In the genomic region with DNA sequence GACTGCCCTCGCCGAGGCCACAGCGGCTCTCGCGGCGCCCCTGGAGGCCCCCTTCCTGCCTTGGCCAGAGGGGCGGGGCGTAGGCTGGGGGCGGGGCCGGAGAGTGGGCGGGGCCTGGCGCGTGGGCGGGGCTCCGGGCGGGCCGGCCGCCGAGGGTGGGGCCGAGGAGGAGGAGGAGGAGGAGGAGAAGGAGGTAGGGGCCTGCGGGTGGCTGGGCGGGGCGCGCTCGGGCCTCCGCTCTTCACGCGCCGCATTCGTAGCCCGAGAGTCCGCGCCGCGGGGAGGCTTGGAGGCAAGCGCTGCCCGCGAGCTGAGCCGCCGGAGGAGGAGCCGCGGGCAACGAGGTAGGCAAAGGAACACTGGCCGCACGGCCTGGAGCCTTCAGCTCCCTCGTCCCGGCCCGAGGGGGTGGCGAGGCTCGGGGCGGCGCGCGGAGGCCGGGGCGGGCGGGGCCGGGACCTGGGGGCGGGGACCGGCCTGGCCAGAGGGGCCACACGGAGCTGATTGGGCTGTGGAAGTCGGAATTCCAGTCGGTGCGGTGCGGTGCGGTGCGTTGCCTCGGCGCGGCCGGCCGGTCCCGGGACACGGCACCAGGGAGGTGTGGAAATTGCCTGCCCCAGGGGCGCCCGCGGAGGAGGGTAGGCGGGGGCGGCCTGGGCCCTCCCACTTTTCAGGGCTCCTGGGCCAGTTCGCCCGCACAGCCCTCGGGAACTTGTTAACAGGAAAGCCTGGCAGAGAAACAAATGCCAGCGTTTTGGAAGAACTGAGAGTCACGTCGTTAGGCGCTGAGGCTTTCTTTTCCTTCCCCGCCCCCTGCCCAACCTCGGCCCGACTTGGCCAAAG, we compare ENCODE assay signal across 8 cellular contexts. TPM values are rescaled to one million over a fixed set of nuclear protein-coding genes. Genes with fewer than 3 reads are reported as not detected.
A peak's percentile ranks its signal among the peaks of the same experiment; 100 is the strongest.
DNase-seq lines count a peak whose midpoint lies in the region; ATAC-seq and TF ChIP-seq lines count a peak whose summit lies in the region.

A gene with protein sequence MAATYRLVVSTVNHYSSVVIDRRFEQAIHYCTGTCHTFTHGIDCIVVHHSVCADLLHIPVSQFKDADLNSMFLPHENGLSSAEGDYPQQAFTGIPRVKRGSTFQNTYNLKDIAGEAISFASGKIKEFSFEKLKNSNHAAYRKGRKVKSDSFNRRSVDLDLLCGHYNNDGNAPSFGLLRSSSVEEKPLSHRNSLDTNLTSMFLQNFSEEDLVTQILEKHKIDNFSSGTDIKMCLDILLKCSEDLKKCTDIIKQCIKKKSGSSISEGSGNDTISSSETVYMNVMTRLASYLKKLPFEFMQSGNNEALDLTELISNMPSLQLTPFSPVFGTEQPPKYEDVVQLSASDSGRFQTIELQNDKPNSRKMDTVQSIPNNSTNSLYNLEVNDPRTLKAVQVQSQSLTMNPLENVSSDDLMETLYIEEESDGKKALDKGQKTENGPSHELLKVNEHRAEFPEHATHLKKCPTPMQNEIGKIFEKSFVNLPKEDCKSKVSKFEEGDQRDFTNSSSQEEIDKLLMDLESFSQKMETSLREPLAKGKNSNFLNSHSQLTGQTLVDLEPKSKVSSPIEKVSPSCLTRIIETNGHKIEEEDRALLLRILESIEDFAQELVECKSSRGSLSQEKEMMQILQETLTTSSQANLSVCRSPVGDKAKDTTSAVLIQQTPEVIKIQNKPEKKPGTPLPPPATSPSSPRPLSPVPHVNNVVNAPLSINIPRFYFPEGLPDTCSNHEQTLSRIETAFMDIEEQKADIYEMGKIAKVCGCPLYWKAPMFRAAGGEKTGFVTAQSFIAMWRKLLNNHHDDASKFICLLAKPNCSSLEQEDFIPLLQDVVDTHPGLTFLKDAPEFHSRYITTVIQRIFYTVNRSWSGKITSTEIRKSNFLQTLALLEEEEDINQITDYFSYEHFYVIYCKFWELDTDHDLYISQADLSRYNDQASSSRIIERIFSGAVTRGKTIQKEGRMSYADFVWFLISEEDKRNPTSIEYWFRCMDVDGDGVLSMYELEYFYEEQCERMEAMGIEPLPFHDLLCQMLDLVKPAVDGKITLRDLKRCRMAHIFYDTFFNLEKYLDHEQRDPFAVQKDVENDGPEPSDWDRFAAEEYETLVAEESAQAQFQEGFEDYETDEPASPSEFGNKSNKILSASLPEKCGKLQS (N-terminal part only) (plus strand): TSS at position 223 of the 843 bp plus-strand sequence. CDS start 35,771 bp downstream, outside the sequence.

- H3K27me3 Mint-ChIP-seq in natural killer cell (ENCODE audit: low read depth in 2 of 2) = peaks cover 20 to 25% of the 10 kb centered on the region in 2 donors
- peaks cover 47% of the 10 kb centered on the region for H3K27me3 Mint-ChIP-seq in stimulated activated memory B cell treated with anti-CD40 and anti-IgM and Interleukin-4, amounts not matched to agents 10 μg/mL and 1 μg/mL and 100 μg/mL, for 72 hours

- peaks cover 35% of the 10 kb centered on the region for H3K4me1 ChIP-seq in HUES6 (ENCODE audit: control insufficient read depth, insufficient read depth, low read length)

- peak; percentile 79 for ATAC-seq in GM21515 (IDR thresholded peaks at IDR 0.05; ENCODE audit: unreplicated experiment)
- ATAC-seq in natural killer cell = peak; percentile 93 to 97 (median 95)
- ATAC-seq in stimulated activated memory B cell treated with anti-CD40 and anti-IgM and Interleukin-4, amounts not matched to agents 10 μg/mL and 1 μg/mL and 100 μg/mL, for 72 hours = peak; percentile 91

- no peaks in the 10 kb centered on the region for H3K9me3 Mint-ChIP-seq in natural killer cell
- H3K9me3 Mint-ChIP-seq in stimulated activated memory B cell treated with anti-CD40 and anti-IgM and Interleukin-4, amounts not matched to agents 10 μg/mL and 1 μg/mL and 100 μg/mL, for 72 hours = peaks cover 14% of the 10 kb centered on the region

- DNase-seq in CMK (ENCODE audit: low read depth) (peak; percentile 37), RWPE1 (ENCODE audit: low spot score) (peak; percentile 86), activated gamma-delta T cell (lab: John Stamatoyannopoulos, UW) (peak; percentile 66), fibroblast of pulmonary artery (ENCODE audit: low read depth) (peak; percentile 85), natural killer cell (peak; percentile 63)

- peaks cover 6% of the 10 kb centered on the region for H3K9me3 ChIP-seq in HUES6 (ENCODE audit: control insufficient read depth, insufficient read depth, low read depth, low read length)

- no peaks in the 10 kb centered on the region for H3K36me3 Mint-ChIP-seq in natural killer cell
- H3K36me3 Mint-ChIP-seq in stimulated activated memory B cell treated with anti-CD40 and anti-IgM and Interleukin-4, amounts not matched to agents 10 μg/mL and 1 μg/mL and 100 μg/mL, for 72 hours = no peaks in the 10 kb centered on the region

- H3K4me3 ChIP-seq in HUES6 (ENCODE audit: low read depth, low read length) = peak within 1 kb of the TSS; percentile 74
- peak within 1 kb of the TSS; percentile 83 for H3K4me3 ChIP-seq in fibroblast of pulmonary artery (replicated peaks; ENCODE audit: low read depth, low read length)

- H3K27me3 ChIP-seq in HUES6 (ENCODE audit: control insufficient read depth, insufficient read depth, low read length) = no peaks in the 10 kb centered on the region

- CTCF ChIA-PET in RWPE1 (lab: Yijun Ruan, JAX) = interaction anchor here (0.6 to 0.7 kb wide), 2 partner anchors 77 to 906 kb away, joined by 3 read pairs; no protein-coding TSS in a partner anchor

- peak within 1 kb of the TSS; percentile 82 for H3K9ac ChIP-seq in HUES6 (ENCODE audit: low read length)

- H3K27ac Mint-ChIP-seq in natural killer cell = peak within 1 kb of the TSS; percentile 63 to 70
- H3K27ac Mint-ChIP-seq in stimulated activated memory B cell treated with anti-CD40 and anti-IgM and Interleukin-4, amounts not matched to agents 10 μg/mL and 1 μg/mL and 100 μg/mL, for 72 hours = peak within 1 kb of the TSS; percentile 24

- TF ChIP-seq CTCF in RWPE1 (conservative IDR thresholded peaks at IDR 0.05; ENCODE audit: low read depth) (no peak), fibroblast of pulmonary artery (IDR thresholded peaks at IDR 0.05; ENCODE audit: low read length, missing control alignments) (no peak), natural killer cell (IDR thresholded peaks at IDR 0.05) (no peak)

- H3K4me3 Mint-ChIP-seq in natural killer cell = peak within 1 kb of the TSS; percentile 88
- peak within 1 kb of the TSS; percentile 77 for H3K4me3 Mint-ChIP-seq in stimulated activated memory B cell treated with anti-CD40 and anti-IgM and Interleukin-4, amounts not matched to agents 10 μg/mL and 1 μg/mL and 100 μg/mL, for 72 hours

- intact Hi-C loops in natural killer cell (cut with micrococcal nuclease) = no loop called here

- H3K36me3 ChIP-seq in HUES6 (ENCODE audit: control insufficient read depth, insufficient read depth, low read length) = no peaks in the 10 kb centered on the region

- H3K27ac ChIP-seq in HUES6 (ENCODE audit: low read depth, low read length) = peak within 1 kb of the TSS; percentile 85
- H3K27ac ChIP-seq in RWPE1 = peak within 1 kb of the TSS; percentile 84

- POLR2A ChIA-PET in RWPE1 (lab: Yijun Ruan, JAX; ENCODE audit: low non-redundant PET) = no interaction called here

- peaks cover 8 to 13% of the 10 kb centered on the region in 2 donors for H3K4me1 Mint-ChIP-seq in natural killer cell
- H3K4me1 Mint-ChIP-seq in stimulated activated memory B cell treated with anti-CD40 and anti-IgM and Interleukin-4, amounts not matched to agents 10 μg/mL and 1 μg/mL and 100 μg/mL, for 72 hours = no peaks in the 10 kb centered on the region

RNA-seq across cellular contexts. Expression of the gene that starts here (rescaled TPM):
- under 1 TPM; 0.35 to 0.43 (median 0.40) TPM for total RNA-seq in natural killer cell

Comparison
In these comparisons a context has a peak if more than half of its experiments do, and no peak if none do; other contexts are left out.
1. Peak in every context shown above with its lines: DNase-seq, ATAC-seq, H3K4me3 ChIP-seq and H3K27ac ChIP-seq.
2. Peak in DNase-seq and ATAC-seq in natural killer cell; RNA of the gene not detected or under 1 TPM.